8 cellular contexts compared by ENCODE assay signal in the genomic region with DNA sequence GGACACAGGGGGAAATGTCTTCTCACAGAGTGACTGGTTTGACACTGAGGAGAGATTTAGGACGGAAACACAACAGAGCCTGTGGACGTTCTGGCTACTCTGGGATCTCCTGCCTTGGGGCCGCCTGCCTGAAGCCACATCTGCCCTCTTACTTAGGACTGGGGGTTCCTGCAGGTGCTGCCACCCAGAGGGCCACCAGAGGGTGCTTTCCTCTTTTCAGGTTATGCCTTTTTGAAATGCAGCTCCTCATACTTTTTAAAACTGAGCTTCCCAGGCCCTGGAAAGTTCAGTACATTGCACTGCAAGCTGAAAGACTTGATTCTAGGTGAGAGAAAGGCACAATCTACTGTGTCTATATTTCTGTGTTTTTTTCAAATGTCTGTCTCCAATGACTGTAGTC.
DNase-seq lines count a peak whose midpoint lies in the region; ATAC-seq, FAIRE-seq and TF ChIP-seq lines count a peak whose summit lies in the region.

No MANE protein-coding gene starts in this region.

- peak; percentile 31; the same call in 1 of the 2 replicates for TF ChIP-seq CTCF in WTC11 (IDR thresholded peaks at IDR 0.05)

- DNase-seq in GM12891 (ENCODE audit: insufficient read length, low spot score): peak; percentile 12
- peak; percentile 67 for DNase-seq in HT-29 (ENCODE audit: low spot score)
- peak; percentile 56 for DNase-seq in WTC11 (ENCODE audit: low spot score)
- DNase-seq in iPS-NIHi7 (ENCODE audit: extremely low spot score): peak; percentile 71
- DNase-seq in ecto neural progenitor cell (ENCODE audit: low spot score): no peak
- no peak for DNase-seq in medulla oblongata (ENCODE audit: extremely low spot score)

- POLR2A ChIA-PET in WTC11 (lab: Charles Lee): no interaction called here

- ATAC-seq in WTC11: peak; percentile 95
- ATAC-seq in GM18502 (IDR thresholded peaks at IDR 0.05; ENCODE audit: poor library complexity, unreplicated experiment): no peak
- no peak for ATAC-seq in HG03378 (IDR thresholded peaks at IDR 0.05; ENCODE audit: unreplicated experiment)

- no peak overlapping the region for H3K4me3 Mint-ChIP-seq in WTC11

- no peak overlapping the region for H3K27ac Mint-ChIP-seq in WTC11

- no peaks in the 10 kb centered on the region; the same call in 1 of the 2 replicates for H3K27me3 Mint-ChIP-seq in WTC11 (ENCODE audit: low read depth)

- H3K4me1 Mint-ChIP-seq in WTC11: peaks cover 10% of the 10 kb centered on the region

- FAIRE-seq in GM12891 (lab: Jason Lieb, UNC): no peak

- H3K9me3 Mint-ChIP-seq in WTC11: peaks cover 38% of the 10 kb centered on the region

- CTCF ChIA-PET in WTC11 (lab: Charles Lee): interaction anchor here (0.6 to 1.3 kb wide), 6 partner anchors 13 to 311 kb away, joined by 3 to 4 read pairs (median 3); no protein-coding TSS in a partner anchor

- no peak for TF ChIP-seq POLR2A in GM12891 (IDR thresholded peaks at IDR 0.05; ENCODE audit: low read depth, low read length)

- peaks cover 24% of the 10 kb centered on the region for H3K36me3 Mint-ChIP-seq in WTC11

TF ChIP-seq in GM12891, 5 proteins besides CTCF, POLR2A, EP300 and RAD21:
- TF ChIP-seq SPI1 (IDR thresholded peaks at IDR 0.05; ENCODE audit: low read depth, low read length): no peak
- TF ChIP-seq TAF1 (IDR thresholded peaks at IDR 0.05; ENCODE audit: low read depth, low read length): no peak
- TF ChIP-seq PAX5 (IDR thresholded peaks at IDR 0.05; ENCODE audit: insufficient read depth, low read length, severe bottlenecking): no peak
- TF ChIP-seq POLR2AphosphoS5 (IDR thresholded peaks at IDR 0.05; ENCODE audit: low read depth, low read length): no peak
- no peak for TF ChIP-seq POU2F2 (IDR thresholded peaks at IDR 0.05; ENCODE audit: low read depth, low read length)

TF ChIP-seq in WTC11, 78 proteins besides CTCF, POLR2A, EP300 and RAD21:
- TF ChIP-seq, protein P1, sequence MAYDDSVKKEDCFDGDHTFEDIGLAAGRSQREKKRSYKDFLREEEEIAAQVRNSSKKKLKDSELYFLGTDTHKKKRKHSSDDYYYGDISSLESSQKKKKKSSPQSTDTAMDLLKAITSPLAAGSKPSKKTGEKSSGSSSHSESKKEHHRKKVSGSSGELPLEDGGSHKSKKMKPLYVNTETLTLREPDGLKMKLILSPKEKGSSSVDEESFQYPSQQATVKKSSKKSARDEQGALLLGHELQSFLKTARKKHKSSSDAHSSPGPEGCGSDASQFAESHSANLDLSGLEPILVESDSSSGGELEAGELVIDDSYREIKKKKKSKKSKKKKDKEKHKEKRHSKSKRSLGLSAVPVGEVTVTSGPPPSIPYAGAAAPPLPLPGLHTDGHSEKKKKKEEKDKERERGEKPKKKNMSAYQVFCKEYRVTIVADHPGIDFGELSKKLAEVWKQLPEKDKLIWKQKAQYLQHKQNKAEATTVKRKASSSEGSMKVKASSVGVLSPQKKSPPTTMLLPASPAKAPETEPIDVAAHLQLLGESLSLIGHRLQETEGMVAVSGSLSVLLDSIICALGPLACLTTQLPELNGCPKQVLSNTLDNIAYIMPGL (CRISPR knock-in tag; IDR thresholded peaks at IDR 0.05): no peak
- no peak for TF ChIP-seq PRRX2 (CRISPR knock-in tag; IDR thresholded peaks at IDR 0.05)
- TF ChIP-seq, protein P2, sequence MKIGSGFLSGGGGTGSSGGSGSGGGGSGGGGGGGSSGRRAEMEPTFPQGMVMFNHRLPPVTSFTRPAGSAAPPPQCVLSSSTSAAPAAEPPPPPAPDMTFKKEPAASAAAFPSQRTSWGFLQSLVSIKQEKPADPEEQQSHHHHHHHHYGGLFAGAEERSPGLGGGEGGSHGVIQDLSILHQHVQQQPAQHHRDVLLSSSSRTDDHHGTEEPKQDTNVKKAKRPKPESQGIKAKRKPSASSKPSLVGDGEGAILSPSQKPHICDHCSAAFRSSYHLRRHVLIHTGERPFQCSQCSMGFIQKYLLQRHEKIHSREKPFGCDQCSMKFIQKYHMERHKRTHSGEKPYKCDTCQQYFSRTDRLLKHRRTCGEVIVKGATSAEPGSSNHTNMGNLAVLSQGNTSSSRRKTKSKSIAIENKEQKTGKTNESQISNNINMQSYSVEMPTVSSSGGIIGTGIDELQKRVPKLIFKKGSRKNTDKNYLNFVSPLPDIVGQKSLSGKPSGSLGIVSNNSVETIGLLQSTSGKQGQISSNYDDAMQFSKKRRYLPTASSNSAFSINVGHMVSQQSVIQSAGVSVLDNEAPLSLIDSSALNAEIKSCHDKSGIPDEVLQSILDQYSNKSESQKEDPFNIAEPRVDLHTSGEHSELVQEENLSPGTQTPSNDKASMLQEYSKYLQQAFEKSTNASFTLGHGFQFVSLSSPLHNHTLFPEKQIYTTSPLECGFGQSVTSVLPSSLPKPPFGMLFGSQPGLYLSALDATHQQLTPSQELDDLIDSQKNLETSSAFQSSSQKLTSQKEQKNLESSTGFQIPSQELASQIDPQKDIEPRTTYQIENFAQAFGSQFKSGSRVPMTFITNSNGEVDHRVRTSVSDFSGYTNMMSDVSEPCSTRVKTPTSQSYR (CRISPR knock-in tag; IDR thresholded peaks at IDR 0.05): no peak
- TF ChIP-seq NR2C2 (CRISPR knock-in tag; IDR thresholded peaks at IDR 0.05): no peak
- TF ChIP-seq, protein P3, sequence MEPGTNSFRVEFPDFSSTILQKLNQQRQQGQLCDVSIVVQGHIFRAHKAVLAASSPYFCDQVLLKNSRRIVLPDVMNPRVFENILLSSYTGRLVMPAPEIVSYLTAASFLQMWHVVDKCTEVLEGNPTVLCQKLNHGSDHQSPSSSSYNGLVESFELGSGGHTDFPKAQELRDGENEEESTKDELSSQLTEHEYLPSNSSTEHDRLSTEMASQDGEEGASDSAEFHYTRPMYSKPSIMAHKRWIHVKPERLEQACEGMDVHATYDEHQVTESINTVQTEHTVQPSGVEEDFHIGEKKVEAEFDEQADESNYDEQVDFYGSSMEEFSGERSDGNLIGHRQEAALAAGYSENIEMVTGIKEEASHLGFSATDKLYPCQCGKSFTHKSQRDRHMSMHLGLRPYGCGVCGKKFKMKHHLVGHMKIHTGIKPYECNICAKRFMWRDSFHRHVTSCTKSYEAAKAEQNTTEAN (CRISPR knock-in tag; IDR thresholded peaks at IDR 0.05): no peak
- peak; percentile 32; the same call in 1 of the 2 replicates for TF ChIP-seq ETV6 (CRISPR knock-in tag; IDR thresholded peaks at IDR 0.05)
- TF ChIP-seq AR (CRISPR knock-in tag; IDR thresholded peaks at IDR 0.05): no peak
- no peak for TF ChIP-seq NFYB (CRISPR knock-in tag; conservative IDR thresholded peaks at IDR 0.05; ENCODE audit: low read depth)
- TF ChIP-seq SMAD4 (CRISPR knock-in tag; IDR thresholded peaks at IDR 0.05): no peak
- TF ChIP-seq KAT7 (CRISPR knock-in tag; IDR thresholded peaks at IDR 0.05; ENCODE audit: borderline replicate concordance): no peak
- TF ChIP-seq E2F1 (CRISPR knock-in tag; IDR thresholded peaks at IDR 0.05): no peak
- 0 out of 2 replicates have a peak, but pooled peaks have one; percentile 7 for TF ChIP-seq ZNF121 (CRISPR knock-in tag; IDR thresholded peaks at IDR 0.05)

Comparison
In these comparisons a context has a peak if more than half of its experiments do, and no peak if none do; other contexts are left out.
1. DNase-seq: peak in GM12891 (single experiment), HT-29 (single experiment), WTC11 (single experiment) and iPS-NIHi7 (single experiment); none in ecto neural progenitor cell (single experiment) and medulla oblongata (single experiment).